Comparison of ENCODE assay signal across 1 cellular context in the genomic region with DNA sequence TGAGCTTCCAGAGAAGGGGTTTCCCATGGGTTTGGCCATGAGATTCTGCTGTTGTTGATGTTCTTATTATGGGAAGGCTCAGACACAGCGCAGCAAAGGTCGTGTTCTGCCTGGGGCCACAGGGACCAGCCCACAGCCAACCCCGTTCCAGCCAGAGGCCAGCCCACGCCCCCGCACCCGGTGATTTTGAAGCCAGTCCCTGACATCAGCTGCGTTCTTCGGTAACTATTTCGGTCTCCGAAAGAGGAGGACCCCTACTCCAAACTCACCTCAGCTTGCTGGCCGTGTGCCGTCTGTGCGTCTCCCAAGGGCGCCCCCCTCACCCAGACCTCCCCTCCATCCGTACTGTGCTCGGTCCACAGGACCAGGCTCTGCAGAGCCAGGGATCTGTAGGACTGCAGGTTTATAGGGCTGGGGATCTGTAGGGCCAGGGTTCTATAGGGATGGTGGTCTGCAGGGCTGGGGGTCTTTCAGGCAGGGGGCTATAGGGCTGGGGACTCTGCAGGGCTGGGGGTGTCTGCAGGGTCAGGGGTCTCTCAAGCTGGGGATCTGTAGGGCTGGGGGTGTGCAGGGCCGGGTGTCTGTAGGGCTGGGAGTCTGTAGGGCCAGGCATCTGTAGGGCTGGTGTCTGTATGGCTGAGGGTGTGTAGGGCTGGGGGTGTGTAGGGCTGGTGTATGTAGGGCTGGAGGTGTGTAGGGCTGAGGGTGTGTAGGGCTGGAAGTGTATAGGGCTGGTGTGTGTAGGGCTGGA.
TF ChIP-seq lines count a peak whose summit lies in the region.

No MANE protein-coding gene starts in this region.

TF ChIP-seq in HepG2, 621 proteins besides CTCF, POLR2A, EP300 and RAD21:
- TF ChIP-seq NCOA1 (CRISPR knock-in tag; IDR thresholded peaks at IDR 0.05) = no peak
TF ChIP-seq in HepG2: peak in this region for 0.
